In the genomic region with DNA sequence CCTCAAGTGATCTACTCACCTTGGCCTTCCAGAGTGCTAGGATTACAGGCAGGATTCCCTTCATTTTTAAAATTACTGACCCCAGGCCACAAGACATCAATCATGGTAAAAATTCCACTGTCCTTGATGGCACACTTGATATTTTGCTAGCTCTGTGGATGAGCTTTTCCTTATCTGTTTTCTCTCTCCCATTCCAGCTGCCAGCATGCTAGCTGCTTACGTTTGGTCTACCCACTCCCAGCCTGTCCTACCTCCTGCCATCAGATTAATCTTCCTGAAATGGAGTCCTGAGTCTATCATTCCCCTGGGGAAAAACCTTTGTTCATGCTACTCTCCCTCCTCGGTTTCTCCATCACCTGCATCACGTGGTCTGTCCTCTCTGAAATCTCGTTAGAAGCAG, we compare ENCODE assay signal across 18 cellular contexts.
DNase-seq lines count a peak whose midpoint lies in the region; ATAC-seq and TF ChIP-seq lines count a peak whose summit lies in the region.
"Had no signal": no experiment of that assay in that cellular context is flagged by ENCODE, and none has a peak within 500 bp of the region (broad histone marks: within the 10 kb centered on the region; RNA-seq: fewer than 3 reads in every experiment).

No MANE protein-coding gene starts in this region.

- H3K36me3 ChIP-seq in gastrocnemius medialis (no peaks in the 10 kb centered on the region), colonic mucosa (no peaks in the 10 kb centered on the region)
- H3K36me3 ChIP-seq: SJCRH30 had no signal

- ATAC-seq in SK-N-SH treated with all-trans-retinoic acid at 6 μM for 48 hours: peak; percentile 55
- ATAC-seq in gastrocnemius medialis: no peak
- no peak for ATAC-seq in HG03521 (IDR thresholded peaks at IDR 0.05; ENCODE audit: unreplicated experiment)
- ATAC-seq: A549 had no signal

- H3K36me3 Mint-ChIP-seq in activated naive CD4-positive, alpha-beta T cell treated with anti-CD3 and anti-CD28 coated beads, Interleukin-2, amount 50 U/mL, for 24 hours: peaks cover 21% of the 10 kb centered on the region
- H3K36me3 Mint-ChIP-seq in type B pancreatic cell: no peaks in the 10 kb centered on the region

- TF ChIP-seq CTCF in type B pancreatic cell (conservative IDR thresholded peaks at IDR 0.05) (no peak), gastrocnemius medialis (IDR thresholded peaks at IDR 0.05 in 4 of 5, conservative IDR thresholded peaks at IDR 0.05 in 1 of 5) (no peak), colonic mucosa (IDR thresholded peaks at IDR 0.05) (no peak)

- TF ChIP-seq POLR2A in gastrocnemius medialis (IDR thresholded peaks at IDR 0.05): no peak

- H3K4me1 ChIP-seq in gastrocnemius medialis (no peaks in the 10 kb centered on the region), colonic mucosa (no peaks in the 10 kb centered on the region)
- H3K4me1 ChIP-seq: A549, SJCRH30 had no signal

- H3K27me3 ChIP-seq in gastrocnemius medialis (no peaks in the 10 kb centered on the region), colonic mucosa (no peaks in the 10 kb centered on the region)
- H3K27me3 ChIP-seq: SJCRH30 had no signal

- no peak overlapping the region for H3K4me3 Mint-ChIP-seq in activated naive CD4-positive, alpha-beta T cell treated with anti-CD3 and anti-CD28 coated beads, Interleukin-2, amount 50 U/mL, for 24 hours
- H3K4me3 Mint-ChIP-seq in type B pancreatic cell: no peak overlapping the region
- H3K4me3 Mint-ChIP-seq: CD4-positive, CD25-positive, alpha-beta regulatory T cell had no signal

- intact Hi-C loops in gastrocnemius medialis (cut with DNase I; ENCODE audit: low total_unique reads) (no loop called here), colonic mucosa (cut with DNase I) (no loop called here)

- H3K4me3 ChIP-seq in gastrocnemius medialis (no peak overlapping the region), colonic mucosa (no peak overlapping the region)
- H3K4me3 ChIP-seq: A549, SJCRH30 had no signal

- H3K9ac ChIP-seq in colonic mucosa (ENCODE audit: low read depth in 2 of 2, low read length in 2 of 2): no peak overlapping the region

- peaks cover 33% of the 10 kb centered on the region for H3K4me1 Mint-ChIP-seq in activated naive CD4-positive, alpha-beta T cell treated with anti-CD3 and anti-CD28 coated beads, Interleukin-2, amount 50 U/mL, for 24 hours
- H3K4me1 Mint-ChIP-seq in type B pancreatic cell (ENCODE audit: unreplicated experiment): peaks cover 6% of the 10 kb centered on the region

- no peaks in the 10 kb centered on the region for H3K27me3 Mint-ChIP-seq in activated naive CD4-positive, alpha-beta T cell treated with anti-CD3 and anti-CD28 coated beads, Interleukin-2, amount 50 U/mL, for 24 hours
- H3K27me3 Mint-ChIP-seq in type B pancreatic cell: no peaks in the 10 kb centered on the region
- H3K27me3 Mint-ChIP-seq: CD4-positive, CD25-positive, alpha-beta regulatory T cell had no signal

- peak overlapping the region; percentile 48 for H3K27ac Mint-ChIP-seq in activated naive CD4-positive, alpha-beta T cell treated with anti-CD3 and anti-CD28 coated beads, Interleukin-2, amount 50 U/mL, for 24 hours
- H3K27ac Mint-ChIP-seq in type B pancreatic cell: peak overlapping the region; percentile 45

- no peaks in the 10 kb centered on the region for H3K9me3 Mint-ChIP-seq in activated naive CD4-positive, alpha-beta T cell treated with anti-CD3 and anti-CD28 coated beads, Interleukin-2, amount 50 U/mL, for 24 hours
- H3K9me3 Mint-ChIP-seq in type B pancreatic cell: peaks cover 4% of the 10 kb centered on the region
- H3K9me3 Mint-ChIP-seq: CD4-positive, CD25-positive, alpha-beta regulatory T cell had no signal

- H3K27ac ChIP-seq in gastrocnemius medialis (no peak overlapping the region), colonic mucosa (no peak overlapping the region)
- H3K27ac ChIP-seq: A549, RWPE1, SJCRH30 had no signal

- H3K9me3 ChIP-seq in gastrocnemius medialis: no peaks in the 10 kb centered on the region
- no peaks in the 10 kb centered on the region for H3K9me3 ChIP-seq in colonic mucosa
- H3K9me3 ChIP-seq: A549, SJCRH30 had no signal

- in situ Hi-C loops in gastrocnemius medialis (cut with MboI; ENCODE audit: low sequenced_read_pairs in 4 of 4): no loop called here

- DNase-seq in activated naive CD4-positive, alpha-beta T cell (lab: John Stamatoyannopoulos, UW): no peak
- DNase-seq in islet precursor cell (peak; percentile 74), type B pancreatic cell (ENCODE audit: extremely low spot score, unreplicated experiment) (no peak), gastrocnemius medialis (no peak), colonic mucosa (no peak)
- DNase-seq: AML-193; CD4-positive, CD25-positive, alpha-beta regulatory T cell; DMS 273 treated with DMSO at 0.1 percent for 48 hours; Kasumi-1; NCI-H1930; NCI-H524 treated with DMSO at 0.1 percent for 48 hours; NK-92 treated with Interleukin-12 subunit alpha and Interleukin-12 subunit beta, amount 100 ng/mL, for 24 hours; SJCRH30 had no signal

TF ChIP-seq in SK-N-SH treated with all-trans-retinoic acid at 6 μM for 48 hours, 23 proteins besides CTCF, POLR2A, EP300 and RAD21 (continues in another document):
- TF ChIP-seq RARB (CRISPR knock-in tag; IDR thresholded peaks at IDR 0.05) (no peak), TOX (CRISPR knock-in tag; IDR thresholded peaks at IDR 0.05; ENCODE audit: borderline replicate concordance) (no peak), SNAI2 (CRISPR knock-in tag; IDR thresholded peaks at IDR 0.05) (no peak), ISL1 (CRISPR knock-in tag; IDR thresholded peaks at IDR 0.05) (peak; percentile 89), ARNTL (CRISPR knock-in tag; IDR thresholded peaks at IDR 0.05; ENCODE audit: borderline replicate concordance, low read depth) (no peak), ZC3H10 (CRISPR knock-in tag; IDR thresholded peaks at IDR 0.05) (no peak), GLIS3 (CRISPR knock-in tag; IDR thresholded peaks at IDR 0.05) (no peak), OSR1 (CRISPR knock-in tag; IDR thresholded peaks at IDR 0.05) (no peak), ZNF8 (CRISPR knock-in tag; IDR thresholded peaks at IDR 0.05) (no peak), CSDC2 (CRISPR knock-in tag; IDR thresholded peaks at IDR 0.05) (peak; percentile 84; the same call in 1 of the 2 replicates), ZNF70 (CRISPR knock-in tag; IDR thresholded peaks at IDR 0.05) (no peak), ZFP3 (CRISPR knock-in tag; IDR thresholded peaks at IDR 0.05) (0 out of 2 replicates have a peak, but pooled peaks have one; percentile 63), ESRRG (CRISPR knock-in tag; IDR thresholded peaks at IDR 0.05) (no peak), ZFP30 (CRISPR knock-in tag; IDR thresholded peaks at IDR 0.05) (no peak), TCF4 (CRISPR knock-in tag; IDR thresholded peaks at IDR 0.05; ENCODE audit: borderline replicate concordance) (peak; percentile 24; the same call in 1 of the 2 replicates), PPARA (CRISPR knock-in tag; IDR thresholded peaks at IDR 0.05; ENCODE audit: borderline replicate concordance) (no peak)
- TF ChIP-seq, protein P1, sequence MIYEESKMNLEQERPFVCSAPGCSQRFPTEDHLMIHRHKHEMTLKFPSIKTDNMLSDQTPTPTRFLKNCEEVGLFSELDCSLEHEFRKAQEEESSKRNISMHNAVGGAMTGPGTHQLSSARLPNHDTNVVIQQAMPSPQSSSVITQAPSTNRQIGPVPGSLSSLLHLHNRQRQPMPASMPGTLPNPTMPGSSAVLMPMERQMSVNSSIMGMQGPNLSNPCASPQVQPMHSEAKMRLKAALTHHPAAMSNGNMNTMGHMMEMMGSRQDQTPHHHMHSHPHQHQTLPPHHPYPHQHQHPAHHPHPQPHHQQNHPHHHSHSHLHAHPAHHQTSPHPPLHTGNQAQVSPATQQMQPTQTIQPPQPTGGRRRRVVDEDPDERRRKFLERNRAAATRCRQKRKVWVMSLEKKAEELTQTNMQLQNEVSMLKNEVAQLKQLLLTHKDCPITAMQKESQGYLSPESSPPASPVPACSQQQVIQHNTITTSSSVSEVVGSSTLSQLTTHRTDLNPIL (CRISPR knock-in tag; IDR thresholded peaks at IDR 0.05; ENCODE audit: low read depth): peak; percentile 83
- TF ChIP-seq, protein P2, sequence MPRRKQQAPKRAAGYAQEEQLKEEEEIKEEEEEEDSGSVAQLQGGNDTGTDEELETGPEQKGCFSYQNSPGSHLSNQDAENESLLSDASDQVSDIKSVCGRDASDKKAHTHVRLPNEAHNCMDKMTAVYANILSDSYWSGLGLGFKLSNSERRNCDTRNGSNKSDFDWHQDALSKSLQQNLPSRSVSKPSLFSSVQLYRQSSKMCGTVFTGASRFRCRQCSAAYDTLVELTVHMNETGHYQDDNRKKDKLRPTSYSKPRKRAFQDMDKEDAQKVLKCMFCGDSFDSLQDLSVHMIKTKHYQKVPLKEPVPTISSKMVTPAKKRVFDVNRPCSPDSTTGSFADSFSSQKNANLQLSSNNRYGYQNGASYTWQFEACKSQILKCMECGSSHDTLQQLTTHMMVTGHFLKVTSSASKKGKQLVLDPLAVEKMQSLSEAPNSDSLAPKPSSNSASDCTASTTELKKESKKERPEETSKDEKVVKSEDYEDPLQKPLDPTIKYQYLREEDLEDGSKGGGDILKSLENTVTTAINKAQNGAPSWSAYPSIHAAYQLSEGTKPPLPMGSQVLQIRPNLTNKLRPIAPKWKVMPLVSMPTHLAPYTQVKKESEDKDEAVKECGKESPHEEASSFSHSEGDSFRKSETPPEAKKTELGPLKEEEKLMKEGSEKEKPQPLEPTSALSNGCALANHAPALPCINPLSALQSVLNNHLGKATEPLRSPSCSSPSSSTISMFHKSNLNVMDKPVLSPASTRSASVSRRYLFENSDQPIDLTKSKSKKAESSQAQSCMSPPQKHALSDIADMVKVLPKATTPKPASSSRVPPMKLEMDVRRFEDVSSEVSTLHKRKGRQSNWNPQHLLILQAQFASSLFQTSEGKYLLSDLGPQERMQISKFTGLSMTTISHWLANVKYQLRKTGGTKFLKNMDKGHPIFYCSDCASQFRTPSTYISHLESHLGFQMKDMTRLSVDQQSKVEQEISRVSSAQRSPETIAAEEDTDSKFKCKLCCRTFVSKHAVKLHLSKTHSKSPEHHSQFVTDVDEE (CRISPR knock-in tag; IDR thresholded peaks at IDR 0.05): peak; percentile 68; the same call in 1 of the 2 replicates
- TF ChIP-seq, protein P3, sequence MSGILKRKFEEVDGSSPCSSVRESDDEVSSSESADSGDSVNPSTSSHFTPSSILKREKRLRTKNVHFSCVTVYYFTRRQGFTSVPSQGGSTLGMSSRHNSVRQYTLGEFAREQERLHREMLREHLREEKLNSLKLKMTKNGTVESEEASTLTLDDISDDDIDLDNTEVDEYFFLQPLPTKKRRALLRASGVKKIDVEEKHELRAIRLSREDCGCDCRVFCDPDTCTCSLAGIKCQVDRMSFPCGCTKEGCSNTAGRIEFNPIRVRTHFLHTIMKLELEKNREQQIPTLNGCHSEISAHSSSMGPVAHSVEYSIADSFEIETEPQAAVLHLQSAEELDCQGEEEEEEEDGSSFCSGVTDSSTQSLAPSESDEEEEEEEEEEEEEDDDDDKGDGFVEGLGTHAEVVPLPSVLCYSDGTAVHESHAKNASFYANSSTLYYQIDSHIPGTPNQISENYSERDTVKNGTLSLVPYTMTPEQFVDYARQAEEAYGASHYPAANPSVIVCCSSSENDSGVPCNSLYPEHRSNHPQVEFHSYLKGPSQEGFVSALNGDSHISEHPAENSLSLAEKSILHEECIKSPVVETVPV (CRISPR knock-in tag; IDR thresholded peaks at IDR 0.05): no peak
